ENCODE assay signal across 19 cellular contexts in the genomic region with DNA sequence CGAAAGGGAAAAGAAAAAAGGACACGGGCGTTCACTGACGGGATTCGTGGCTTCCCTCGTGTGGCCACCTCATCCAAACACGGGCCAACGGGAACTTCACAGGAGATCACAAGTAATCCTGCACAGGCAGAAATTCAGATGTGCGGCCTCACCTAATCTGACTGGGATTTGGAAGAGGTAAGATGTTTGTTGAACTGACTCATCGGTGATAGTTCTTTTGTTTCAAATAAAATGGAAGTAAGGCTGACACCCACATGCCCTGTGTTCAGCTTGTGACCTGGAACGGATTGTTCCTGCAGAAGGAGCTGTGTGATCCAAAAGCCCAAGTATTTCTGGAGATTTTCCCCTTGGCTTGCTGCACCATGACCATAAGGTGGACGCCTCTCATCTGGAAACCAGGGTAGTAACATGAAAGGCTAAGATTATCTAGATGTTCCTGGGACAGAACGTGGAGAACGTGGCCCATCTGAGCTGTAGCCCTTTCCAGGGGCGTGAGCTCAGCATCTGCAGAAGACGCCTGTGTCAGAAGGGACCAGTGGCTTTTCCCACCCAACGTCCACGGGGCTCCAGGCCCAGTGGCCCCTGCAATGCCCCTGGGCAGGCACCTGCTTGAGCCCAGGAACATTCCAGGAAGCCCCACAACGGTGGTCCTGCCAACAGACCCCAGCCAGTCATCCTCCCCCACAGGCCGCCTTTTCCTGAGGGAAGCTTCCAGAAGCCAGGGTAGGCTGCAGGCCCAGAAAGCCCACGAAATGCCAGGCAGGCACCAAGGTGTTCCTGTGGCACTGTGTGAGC. TPM values are rescaled to one million over a fixed set of nuclear protein-coding genes. Genes with fewer than 3 reads are reported as not detected.
DNase-seq lines count a peak whose midpoint lies in the region; ATAC-seq and TF ChIP-seq lines count a peak whose summit lies in the region.
"Had no signal": no experiment of that assay in that cellular context is flagged by ENCODE, and none has a peak within 500 bp of the region (broad histone marks: within the 10 kb centered on the region; RNA-seq: fewer than 3 reads in every experiment).

No MANE protein-coding gene starts in this region.

- WGBS in heart right ventricle, 2 donors = 91 to 94% methylated on average over 21 of the region's 21 CpGs
- WGBS in endodermal cell (ENCODE audit: insufficient coverage in 1 of 2, insufficient read length in 1 of 2), 2 experiments = 94 to 97% methylated on average over 19 to 21 of the region's 21 CpGs

- no peak overlapping the region for H3K4me3 ChIP-seq in heart right ventricle
- H3K4me3 ChIP-seq in endodermal cell (ENCODE audit: low read length) = no peak overlapping the region
- no peak overlapping the region for H3K4me3 ChIP-seq in neural progenitor cell
- no peak overlapping the region for H3K4me3 ChIP-seq in vagina
- H3K4me3 ChIP-seq: GM12878 had no signal

- H3K79me2 ChIP-seq in neural progenitor cell (ENCODE audit: low read depth) = no peaks in the 10 kb centered on the region

- no peak overlapping the region for H3K4me2 ChIP-seq in neural progenitor cell

- H3K27ac ChIP-seq in heart right ventricle (no peak overlapping the region), endodermal cell (ENCODE audit: low read depth, low read length) (no peak overlapping the region), neural progenitor cell (no peak overlapping the region), vagina (peak overlapping the region; percentile 74)

- H3K36me3 ChIP-seq in heart right ventricle = no peaks in the 10 kb centered on the region
- no peaks in the 10 kb centered on the region for H3K36me3 ChIP-seq in endodermal cell (ENCODE audit: control insufficient read depth, insufficient read depth, low read length)
- H3K36me3 ChIP-seq in neural progenitor cell = no peaks in the 10 kb centered on the region
- no peaks in the 10 kb centered on the region for H3K36me3 ChIP-seq in vagina

- H3K27ac Mint-ChIP-seq in endodermal cell (peak overlapping the region; percentile 15), neural progenitor cell (peak overlapping the region; percentile 86)

- H3K4me3 Mint-ChIP-seq in endodermal cell (no peak overlapping the region), neural progenitor cell (peak overlapping the region; percentile 24)

- no peaks in the 10 kb centered on the region for H3K36me3 Mint-ChIP-seq in endodermal cell (ENCODE audit: low read depth)
- no peaks in the 10 kb centered on the region for H3K36me3 Mint-ChIP-seq in neural progenitor cell

- no peaks in the 10 kb centered on the region for H3K9me3 ChIP-seq in heart right ventricle
- no peaks in the 10 kb centered on the region for H3K9me3 ChIP-seq in endodermal cell (ENCODE audit: control insufficient read depth, low read length)
- H3K9me3 ChIP-seq in neural progenitor cell (ENCODE audit: low read depth) = no peaks in the 10 kb centered on the region
- H3K9me3 ChIP-seq in vagina = no peaks in the 10 kb centered on the region

- no peak for ATAC-seq in left ventricle myocardium superior
- no peak for ATAC-seq in heart right ventricle
- ATAC-seq: GM12878, HCT116, Right ventricle myocardium inferior had no signal

- H3K9ac ChIP-seq in endodermal cell (ENCODE audit: extremely low read depth, low read length, poor library complexity, severe bottlenecking) (no peak overlapping the region), neural progenitor cell (no peak overlapping the region)

- H3K9me3 Mint-ChIP-seq in endodermal cell (no peaks in the 10 kb centered on the region), neural progenitor cell (no peaks in the 10 kb centered on the region)

- TF ChIP-seq CTCF in heart right ventricle (IDR thresholded peaks at IDR 0.05) (no peak), endodermal cell (conservative IDR thresholded peaks at IDR 0.05) (no peak), neural progenitor cell (IDR thresholded peaks at IDR 0.05) (no peak), vagina (IDR thresholded peaks at IDR 0.05) (no peak)

- peaks cover 0 to 31% (median 4%) of the 10 kb centered on the region in 7 donors for H3K27me3 ChIP-seq in heart right ventricle
- no peaks in the 10 kb centered on the region for H3K27me3 ChIP-seq in endodermal cell (ENCODE audit: control insufficient read depth, insufficient read depth, low read length, poor library complexity, severe bottlenecking)
- H3K27me3 ChIP-seq in neural progenitor cell = no peaks in the 10 kb centered on the region
- no peaks in the 10 kb centered on the region for H3K27me3 ChIP-seq in vagina

- TF ChIP-seq POLR2A in vagina (IDR thresholded peaks at IDR 0.05) = no peak

- no peaks in the 10 kb centered on the region for H3F3A ChIP-seq in neural progenitor cell (ENCODE audit: low read depth)

- peaks cover 3% of the 10 kb centered on the region for H3K27me3 Mint-ChIP-seq in endodermal cell (ENCODE audit: insufficient read depth)
- H3K27me3 Mint-ChIP-seq in neural progenitor cell (ENCODE audit: insufficient read depth, low read depth) = peaks cover 22% of the 10 kb centered on the region

- H3K4me1 ChIP-seq in heart right ventricle = peaks cover 0 to 18% (median 4%) of the 10 kb centered on the region in 9 donors
- no peaks in the 10 kb centered on the region for H3K4me1 ChIP-seq in endodermal cell (ENCODE audit: control insufficient read depth, insufficient read depth, low read length)
- H3K4me1 ChIP-seq in neural progenitor cell = peaks cover 10% of the 10 kb centered on the region
- peaks cover 47% of the 10 kb centered on the region for H3K4me1 ChIP-seq in vagina

- DNase-seq in left ventricle myocardium superior (peak; percentile 0), heart right ventricle (no peak), endodermal cell (no peak), neural progenitor cell (ENCODE audit: low spot score) (no peak), vagina (ENCODE audit: extremely low spot score in 2 of 2) (no peak), putamen (ENCODE audit: low spot score) (no peak), middle frontal gyrus (ENCODE audit: extremely low spot score, low spot score) (no peak), iPS-NIHi7 (ENCODE audit: extremely low spot score) (no peak)
- DNase-seq: C1 segment of cervical spinal cord, GDM1, KG1, NCI-H1048, NCI-H1436 treated with DMSO at 0.1 percent for 48 hours, NCI-H2029 treated with DMSO at 0.1 percent for 48 hours, NCI-H510A, NCI-H774 had no signal

- H4K20me1 ChIP-seq in neural progenitor cell (ENCODE audit: low read depth) = no peaks in the 10 kb centered on the region

- no peak overlapping the region for H2AFZ ChIP-seq in neural progenitor cell (replicated peaks)

- intact Hi-C loops in left ventricle myocardium superior (cut with micrococcal nuclease) (no loop called here), heart right ventricle (cut with DNase I) (no loop called here), vagina (cut with DNase I) (no loop called here)

- H3K4me1 Mint-ChIP-seq in endodermal cell (no peaks in the 10 kb centered on the region), neural progenitor cell (peaks cover 54% of the 10 kb centered on the region)

RNA-seq across cellular contexts. Expression of gene DLL1, which starts 39.7 kb away (rescaled TPM):
- total RNA-seq in left ventricle myocardium superior = 15.3 TPM
- total RNA-seq in heart right ventricle = 10 to 100 TPM in 4 of 10 donors, 1 to 10 TPM in 6; 5.4 to 22.0 (median 8.7) TPM
- polyA plus RNA-seq in heart right ventricle = 10 to 100 TPM in 1 of 2 donors, 1 to 10 TPM in 1; 2.6 to 27.2 TPM
- total RNA-seq in endodermal cell = 1 to 10 TPM; 3.1 to 3.6 TPM
- 79.0 TPM for polyA plus RNA-seq in endodermal cell (2013, experiment 1 of 2)
- polyA plus RNA-seq in endodermal cell (2013, experiment 2 of 2) = 59.5 TPM
- 35.9 and 91.8 TPM in 2 replicates for total RNA-seq in neural progenitor cell (ENCODE audit: low replicate concordance)
- 43.5 TPM for total RNA-seq in vagina

RNA-seq across cellular contexts. Expression of gene FAM120B, which starts 55.4 kb away (rescaled TPM):
- total RNA-seq in left ventricle myocardium superior = 20.5 TPM
- total RNA-seq in heart right ventricle = 10 to 100 TPM; 16.0 to 31.0 (median 25.4) TPM
- polyA plus RNA-seq in heart right ventricle = 1 to 10 TPM; 7.7 to 9.9 TPM
- total RNA-seq in endodermal cell = 10 to 100 TPM; 25.7 to 27.5 TPM
- polyA plus RNA-seq in endodermal cell (2013, experiment 1 of 2) = 21.6 TPM
- polyA plus RNA-seq in endodermal cell (2013, experiment 2 of 2) = 20.5 TPM
- 19.7 and 20.3 TPM in 2 replicates for total RNA-seq in neural progenitor cell (ENCODE audit: low replicate concordance)
- 34.6 TPM for total RNA-seq in vagina
